ENCODE assay signal across 9 cellular contexts in the genomic region with DNA sequence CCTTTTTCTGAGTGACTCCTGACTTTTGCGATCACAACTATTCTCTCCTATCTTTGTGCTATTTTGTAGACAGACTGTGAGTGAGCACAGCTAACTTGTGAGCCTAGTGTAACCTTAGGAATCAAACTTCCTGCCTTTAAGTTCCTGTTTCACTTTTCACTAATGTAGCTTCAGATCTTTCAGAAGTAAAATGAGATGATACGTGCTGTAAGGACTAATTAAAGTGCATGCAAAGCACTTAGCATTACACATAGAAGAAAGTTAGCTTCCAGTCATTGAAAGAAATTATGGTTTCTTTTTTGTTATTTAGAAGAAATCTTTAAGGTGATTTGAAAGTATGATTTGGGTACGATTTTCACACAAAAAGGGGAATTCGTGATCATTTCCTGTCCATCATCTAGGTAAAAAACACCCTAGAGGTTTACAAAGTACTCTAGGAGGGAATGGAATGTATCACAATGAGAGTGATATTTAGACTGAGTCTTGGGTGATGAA.
DNase-seq lines count a peak whose midpoint lies in the region; ATAC-seq and TF ChIP-seq lines count a peak whose summit lies in the region.
"Had no signal": no experiment of that assay in that cellular context is flagged by ENCODE, and none has a peak within 500 bp of the region (broad histone marks: within the 10 kb centered on the region; RNA-seq: fewer than 3 reads in every experiment).

No MANE protein-coding gene starts in this region.

- CTCF ChIA-PET in SK-N-SH (lab: Yijun Ruan, JAX) (interaction anchor here (0.6 kb wide), 1 partner anchor 898 kb away, joined by 3 read pairs; no protein-coding TSS in a partner anchor), OCI-LY7 (lab: Charles Lee; ENCODE audit: unreplicated experiment) (interaction anchor here (0.7 to 1.4 kb wide), 5 partner anchors 8 to 121 kb away, joined by 3 to 7 read pairs (median 3); no protein-coding TSS in a partner anchor)

- no peak overlapping the region for H3K4me2 ChIP-seq in SK-N-SH
- H3K4me2 ChIP-seq in OCI-LY7 (ENCODE audit: low read length) = peak overlapping the region; percentile 74
- H3K4me2 ChIP-seq in H9 (ENCODE audit: insufficient read depth, insufficient read length, low read length) = no peak overlapping the region

- H3K4ac ChIP-seq in H9 (ENCODE audit: low read depth, low read length) = no peak overlapping the region

- H3K36me3 Mint-ChIP-seq in naive thymus-derived CD8-positive, alpha-beta T cell = no peaks in the 10 kb centered on the region
- H3K36me3 Mint-ChIP-seq in H9 (ENCODE audit: insufficient read depth in 1 of 3, low read depth in 3 of 3) = peaks cover 7 to 14% (median 13%) of the 10 kb centered on the region in 3 experiments; a peak in 6 of 7 replicates

- H2BK12ac ChIP-seq in H9 (ENCODE audit: insufficient read length, low read depth, low read length) = no peak overlapping the region

- no peak overlapping the region for H3K14ac ChIP-seq in H9 (ENCODE audit: insufficient read depth, low read length)

- no peak overlapping the region for H3K56ac ChIP-seq in H9 (ENCODE audit: insufficient read length, low read depth, low read length)

- H3K4me3 ChIP-seq in SK-N-SH (ENCODE audit: low read depth in 2 of 2, low read length in 1 of 2) (no peak overlapping the region), OCI-LY7 (ENCODE audit: low read depth, low read length, poor library complexity, severe bottlenecking) (peak overlapping the region; percentile 45), WERI-Rb-1 (ENCODE audit: low read depth, low read length) (no peak overlapping the region)

- no peak overlapping the region for H2AK5ac ChIP-seq in H9 (ENCODE audit: insufficient read length, low read length)

- H2AFZ ChIP-seq in SK-N-SH (ENCODE audit: low read depth) (peak overlapping the region; percentile 76; the same call in 1 of the 2 replicates), OCI-LY7 (ENCODE audit: low read length) (peak overlapping the region; percentile 80), H9 (ENCODE audit: low read length) (no peak overlapping the region)

- DNase-seq in SK-N-SH = no peak
- DNase-seq in OCI-LY7 (ENCODE audit: low spot score) = peak; percentile 73
- peak in 3 of 10 donors; percentile 28 to 31 (median 30) for DNase-seq in naive thymus-derived CD8-positive, alpha-beta T cell
- no peak for DNase-seq in H9
- no peak for DNase-seq in SK-N-DZ (ENCODE audit: low spot score)
- DNase-seq in WERI-Rb-1 = no peak

- H4K91ac ChIP-seq in H9 (ENCODE audit: insufficient read length, low read depth, low read length) = no peak overlapping the region

- no peak overlapping the region for H3K23ac ChIP-seq in H9 (ENCODE audit: insufficient read length, low read depth, low read length)

- BruUV-seq in OCI-LY7 (replicated peaks; lab: Mats Ljungman, UMichigan) = no TSS peak

- H3K23me2 ChIP-seq in H9 (ENCODE audit: insufficient read length, low read depth, low read length, poor library complexity, severe bottlenecking) = no peaks in the 10 kb centered on the region

- POLR2A ChIA-PET in SK-N-SH (lab: Yijun Ruan, JAX) = no interaction called here
- POLR2A ChIA-PET in OCI-LY7 (lab: Charles Lee) = interaction anchor here (0.8 to 11.2 kb wide), 15 partner anchors 8 to 139 kb away, joined by 3 to 290 read pairs (median 8); partner anchors contain the start of gene ST8SIA4
- POLR2A ChIA-PET in naive thymus-derived CD8-positive, alpha-beta T cell (lab: Charles Lee) = interaction anchor here (1.6 kb wide), 1 partner anchor 122 kb away, joined by 8 read pairs; the partner anchor contains the start of gene ST8SIA4

- no peaks in the 10 kb centered on the region for H3K9me2 ChIP-seq in SK-N-SH
- no peaks in the 10 kb centered on the region for H3K9me2 ChIP-seq in OCI-LY7 (ENCODE audit: insufficient read depth, low read length)

- peak overlapping the region; percentile 91 to 99 (median 94) for H3K27ac Mint-ChIP-seq in naive thymus-derived CD8-positive, alpha-beta T cell
- H3K27ac Mint-ChIP-seq in H9 = no peak overlapping the region; a peak in 1 of 7 replicates

- peak overlapping the region; percentile 72 to 88 (median 82) for H3K4me3 Mint-ChIP-seq in naive thymus-derived CD8-positive, alpha-beta T cell
- no peak overlapping the region for H3K4me3 Mint-ChIP-seq in H9

- H3K9me3 Mint-ChIP-seq in naive thymus-derived CD8-positive, alpha-beta T cell = peaks cover 0 to 8% (median 0%) of the 10 kb centered on the region in 9 donors
- peaks cover 16% of the 10 kb centered on the region in 2 experiments for H3K9me3 Mint-ChIP-seq in H9

- H4K8ac ChIP-seq in H9 (replicated peaks; ENCODE audit: insufficient read length, low read depth, low read length) = no peak overlapping the region

- 59% methylated on average over 4 of the region's 4 CpGs for WGBS in SK-N-SH (ENCODE audit: low lambda C conversion rate)
- WGBS in H9 (ENCODE audit: extremely low coverage, insufficient read length, low lambda C conversion rate) = no CpG with 5 or more reads among the region's 4 CpGs

- H2BK5ac ChIP-seq in H9 (ENCODE audit: insufficient read length, low read length) = no peak overlapping the region

- no peak for ATAC-seq in SK-N-SH treated with all-trans-retinoic acid at 6 μM for 48 hours
- ATAC-seq in HG02840 (IDR thresholded peaks at IDR 0.05; ENCODE audit: low FRiP score, unreplicated experiment) = peak; percentile 81
- ATAC-seq in naive thymus-derived CD8-positive, alpha-beta T cell = peak; percentile 84 to 86

- peaks cover 16% of the 10 kb centered on the region for H3F3A ChIP-seq in SK-N-SH (replicated peaks; ENCODE audit: insufficient read depth)

- no peak overlapping the region for H2BK20ac ChIP-seq in H9 (ENCODE audit: low read depth, low read length, poor library complexity, severe bottlenecking)

- H2BK15ac ChIP-seq in H9 (ENCODE audit: low read depth, low read length) = no peak overlapping the region

- H3K9ac ChIP-seq in SK-N-SH (no peak overlapping the region), H9 (ENCODE audit: extremely low read depth, insufficient read length, low read length) (no peak overlapping the region)

- no peak for TF ChIP-seq CTCF in SK-N-SH (IDR thresholded peaks at IDR 0.05)
- TF ChIP-seq CTCF in OCI-LY7 (conservative IDR thresholded peaks at IDR 0.05; ENCODE audit: low read length) = no peak
- TF ChIP-seq CTCF in H9 (conservative IDR thresholded peaks at IDR 0.05) = no peak
- TF ChIP-seq CTCF in WERI-Rb-1 (IDR thresholded peaks at IDR 0.05; ENCODE audit: low read depth, low read length) = no peak

- no peak overlapping the region for H2BK120ac ChIP-seq in H9 (ENCODE audit: low read depth, low read length, poor library complexity, severe bottlenecking)

- H3T11ph ChIP-seq in H9 (ENCODE audit: low read length) = no peak overlapping the region

- peaks cover 0 to 11% of the 10 kb centered on the region in 2 experiments; a peak in 2 of 4 replicates for H3K4me1 ChIP-seq in SK-N-SH (ENCODE audit: control insufficient read depth in 1 of 2, insufficient read depth in 2 of 2, low read depth in 1 of 2, low read length in 1 of 2)
- peaks cover 80% of the 10 kb centered on the region for H3K4me1 ChIP-seq in OCI-LY7 (ENCODE audit: insufficient read depth, low read length, poor library complexity, severe bottlenecking)
- H3K4me1 ChIP-seq in H9 (ENCODE audit: insufficient read depth, low read length) = no peaks in the 10 kb centered on the region

- H3K36me3 ChIP-seq in SK-N-SH (replicated peaks in 1 of 2; ENCODE audit: control insufficient read depth in 1 of 2, insufficient read depth in 2 of 2, low read length in 1 of 2) = no peaks in the 10 kb centered on the region
- H3K36me3 ChIP-seq in OCI-LY7 (ENCODE audit: insufficient read depth, low read length) = no peaks in the 10 kb centered on the region
- no peaks in the 10 kb centered on the region for H3K36me3 ChIP-seq in WERI-Rb-1

- H3K79me2 ChIP-seq in SK-N-SH (ENCODE audit: insufficient read depth) (no peaks in the 10 kb centered on the region), OCI-LY7 (ENCODE audit: insufficient read depth, low read depth, low read length) (no peaks in the 10 kb centered on the region), H9 (ENCODE audit: insufficient read depth, low read length) (no peaks in the 10 kb centered on the region)

- TF ChIP-seq EP300 in SK-N-SH (IDR thresholded peaks at IDR 0.05; ENCODE audit: borderline replicate concordance in 1 of 2, low read depth in 1 of 2, low read length in 1 of 2) = no peak

- H4K20me1 ChIP-seq in SK-N-SH (ENCODE audit: insufficient read depth) (no peaks in the 10 kb centered on the region), OCI-LY7 (ENCODE audit: insufficient read depth, low read length) (no peaks in the 10 kb centered on the region), H9 (ENCODE audit: control insufficient read depth, insufficient read depth, insufficient read length) (no peaks in the 10 kb centered on the region)

- intact Hi-C loops in OCI-LY7 (cut with micrococcal nuclease; ENCODE audit: unreplicated experiment) = loop anchor here (1.0 kb wide), 1 partner anchor 120 kb away; no protein-coding TSS in a partner anchor

- H3K27me3 Mint-ChIP-seq in naive thymus-derived CD8-positive, alpha-beta T cell = no peaks in the 10 kb centered on the region
- no peaks in the 10 kb centered on the region for H3K27me3 Mint-ChIP-seq in H9 (ENCODE audit: low read depth)

- peaks cover 17 to 42% (median 28%) of the 10 kb centered on the region in 4 donors for H3K4me1 Mint-ChIP-seq in naive thymus-derived CD8-positive, alpha-beta T cell
- H3K4me1 Mint-ChIP-seq in H9 = peaks cover 14 to 15% of the 10 kb centered on the region in 2 experiments

- H3K18ac ChIP-seq in H9 (ENCODE audit: insufficient read length, low read depth, low read length) = no peak overlapping the region

- H3K9me3 ChIP-seq in SK-N-SH = no peaks in the 10 kb centered on the region
- H3K9me3 ChIP-seq in OCI-LY7 (ENCODE audit: low read length) = no peaks in the 10 kb centered on the region
- no peaks in the 10 kb centered on the region for H3K9me3 ChIP-seq in H9 (ENCODE audit: control insufficient read depth, low read depth, low read length)
- no peaks in the 10 kb centered on the region for H3K9me3 ChIP-seq in WERI-Rb-1 (ENCODE audit: severe bottlenecking)

- no peaks in the 10 kb centered on the region for H3K27me3 ChIP-seq in SK-N-SH (ENCODE audit: insufficient read depth)
- H3K27me3 ChIP-seq in H9 (ENCODE audit: insufficient read depth, low read length) = no peaks in the 10 kb centered on the region
- H3K27me3 ChIP-seq in WERI-Rb-1 (ENCODE audit: insufficient read depth, low read depth, severe bottlenecking) = no peaks in the 10 kb centered on the region

- TF ChIP-seq RAD21 in SK-N-SH (IDR thresholded peaks at IDR 0.05; ENCODE audit: low read length) = no peak

- H4K5ac ChIP-seq in H9 (ENCODE audit: insufficient read length, low read depth, low read length) = no peak overlapping the region

- H3K27ac ChIP-seq in SK-N-SH (ENCODE audit: low read depth in 2 of 2, low read length in 1 of 2) = no peak overlapping the region
- H3K27ac ChIP-seq in OCI-LY7 (ENCODE audit: low read depth, low read length, poor library complexity, severe bottlenecking) = peak overlapping the region; percentile 60
- H3K27ac ChIP-seq in H9 (ENCODE audit: insufficient read length, low read depth, low read length) = no peak overlapping the region
- no peak overlapping the region for H3K27ac ChIP-seq in WERI-Rb-1
- H3K27ac ChIP-seq: 22Rv1 had no signal

- H3K79me1 ChIP-seq in H9 (ENCODE audit: insufficient read depth, low read depth, low read length, poor library complexity, severe bottlenecking) = no peaks in the 10 kb centered on the region

TF ChIP-seq in SK-N-SH treated with all-trans-retinoic acid at 6 μM for 48 hours, 23 proteins besides CTCF, POLR2A, EP300 and RAD21 (continues in another document):
- TF ChIP-seq ARNTL (CRISPR knock-in tag; IDR thresholded peaks at IDR 0.05; ENCODE audit: borderline replicate concordance, low read depth) = no peak

Comparison
In these comparisons a context has a peak if more than half of its experiments do, and no peak if none do; other contexts are left out.
1. H3K27ac Mint-ChIP-seq: peak in naive thymus-derived CD8-positive, alpha-beta T cell (10 of 10); none in H9 (0 of 3).
2. H3K4me3 Mint-ChIP-seq: peak in naive thymus-derived CD8-positive, alpha-beta T cell (10 of 10); none in H9 (0 of 2).